1 cellular context compared by ENCODE assay signal in genomic region chr3:39107874-39108308, GRCh38.
TF ChIP-seq lines count a peak whose summit lies in the region.

No MANE protein-coding gene starts in this region.

TF ChIP-seq in K562, 482 proteins besides CTCF, POLR2A, EP300 and RAD21 (continued from another document and continues in another):
- TF ChIP-seq STAT6 (CRISPR knock-in tag; IDR thresholded peaks at IDR 0.05) (no peak), ZNF655 (CRISPR knock-in tag; IDR thresholded peaks at IDR 0.05) (no peak), GTF2A2 (tag; IDR thresholded peaks at IDR 0.05) (no peak), TOE1 (IDR thresholded peaks at IDR 0.05; ENCODE audit: borderline replicate concordance) (peak; percentile 76; the same call in 1 of the 2 replicates), TOE1 (CRISPR knock-in tag; IDR thresholded peaks at IDR 0.05; ENCODE audit: borderline replicate concordance, low read depth) (no peak), PRDM10 (IDR thresholded peaks at IDR 0.05; ENCODE audit: partially characterized antibody) (no peak), POLR3A (IDR thresholded peaks at IDR 0.05; ENCODE audit: borderline replicate concordance, extremely low read depth, insufficient read depth, insufficient read length) (no peak), ZNF740 (CRISPR knock-in tag; IDR thresholded peaks at IDR 0.05) (no peak), ZNF740 (tag; IDR thresholded peaks at IDR 0.05) (no peak), MITF (IDR thresholded peaks at IDR 0.05) (peak; percentile 39; the same call in 1 of the 2 replicates), ZBTB12 (CRISPR knock-in tag; IDR thresholded peaks at IDR 0.05) (no peak), ARID3B (CRISPR knock-in tag; IDR thresholded peaks at IDR 0.05; ENCODE audit: borderline replicate concordance) (peak; percentile 38; the same call in 1 of the 2 replicates), HLTF (IDR thresholded peaks at IDR 0.05) (no peak), PTRF (tag; IDR thresholded peaks at IDR 0.05) (no peak), HDAC6 (IDR thresholded peaks at IDR 0.05; ENCODE audit: low read depth, low read length) (no peak), RUNX1 (IDR thresholded peaks at IDR 0.05; ENCODE audit: low read depth) (no peak), SMARCA5 (IDR thresholded peaks at IDR 0.05) (0 out of 2 replicates have a peak, but pooled peaks have one; percentile 21), MAFF (IDR thresholded peaks at IDR 0.05; ENCODE audit: low read length) (no peak), KAT7 (CRISPR knock-in tag; IDR thresholded peaks at IDR 0.05; ENCODE audit: borderline replicate concordance) (no peak), POLR2H (tag; IDR thresholded peaks at IDR 0.05; ENCODE audit: low read depth) (no peak), GTF3C2 (IDR thresholded peaks at IDR 0.05; ENCODE audit: borderline replicate concordance, extremely low read depth, insufficient read length) (no peak), ZNF407 (IDR thresholded peaks at IDR 0.05; ENCODE audit: low read depth) (no peak), CBX5 (IDR thresholded peaks at IDR 0.05; ENCODE audit: borderline replicate concordance, low read depth) (no peak), ATF7 (IDR thresholded peaks at IDR 0.05) (no peak), CREB1 (IDR thresholded peaks at IDR 0.05) (no peak), CREB1 (CRISPR knock-in tag; IDR thresholded peaks at IDR 0.05) (no peak), PCBP1 (IDR thresholded peaks at IDR 0.05; ENCODE audit: low read depth, low read length, poor library complexity, severe bottlenecking) (no peak)
